Comparison of ENCODE assay signal across 8 cellular contexts in genomic region chr1:167999930-168000329, GRCh38.
"Had no signal": no experiment of that assay in that cellular context is flagged by ENCODE, and none has a peak within 500 bp of the region (broad histone marks: within the 10 kb centered on the region; RNA-seq: fewer than 3 reads in every experiment).

No MANE protein-coding gene starts in this region.

- H3K27ac Mint-ChIP-seq: HFFc6 had no signal

- H3K9me3 ChIP-seq: HAP-1 had no signal

- H3K4me3 ChIP-seq: GM23248, HAP-1 had no signal

- H3K4me3 Mint-ChIP-seq: HFFc6 had no signal

- ATAC-seq: HCT116, HepG2 had no signal

- H3K27ac ChIP-seq: GM23248, HL-60 had no signal

- H3K9me3 Mint-ChIP-seq: HFFc6 had no signal

- H3K4me1 ChIP-seq: HAP-1 had no signal

- DNase-seq: GM23248, GOT3, H7, HFFc6 had no signal
